20 cellular contexts compared by ENCODE assay signal in the genomic region with DNA sequence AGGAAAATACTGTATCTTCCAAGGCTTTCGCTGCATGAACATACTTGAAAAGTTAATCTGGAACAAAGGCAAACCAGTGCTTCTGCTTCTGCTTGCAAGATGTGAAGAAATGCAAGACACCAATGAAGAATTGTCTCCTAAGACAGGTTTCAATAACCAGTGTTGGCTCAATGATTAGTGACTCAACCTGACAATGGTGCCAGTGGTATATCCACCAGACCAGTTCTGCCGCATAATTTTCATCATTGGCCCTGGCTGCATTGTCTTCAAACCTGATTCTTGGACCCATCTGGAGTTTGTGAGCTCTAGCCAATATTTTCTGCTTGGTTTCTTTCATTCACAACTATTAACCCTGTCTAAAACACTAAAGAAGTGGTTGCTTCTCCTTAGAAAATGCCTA. TPM values are rescaled to one million over a fixed set of nuclear protein-coding genes. Genes with fewer than 3 reads are reported as not detected.
A peak's percentile ranks its signal among the peaks of the same experiment; 100 is the strongest.
DNase-seq lines count a peak whose midpoint lies in the region; ATAC-seq, FAIRE-seq and TF ChIP-seq lines count a peak whose summit lies in the region.
"Had no signal": no experiment of that assay in that cellular context is flagged by ENCODE, and none has a peak within 500 bp of the region (broad histone marks: within the 10 kb centered on the region; RNA-seq: fewer than 3 reads in every experiment).

No MANE protein-coding gene starts in this region.

- H3K9me3 ChIP-seq in Loucy (ENCODE audit: insufficient read depth, low read depth, low read length) (no peaks in the 10 kb centered on the region), keratinocyte (ENCODE audit: control insufficient read depth, low read depth, low read length) (no peaks in the 10 kb centered on the region), BE2C (no peaks in the 10 kb centered on the region)
- H3K9me3 ChIP-seq: Caco-2 had no signal

- H3K27me3 ChIP-seq in Loucy (ENCODE audit: insufficient read depth, low read length, poor library complexity, severe bottlenecking) (no peaks in the 10 kb centered on the region), bronchial epithelial cell (ENCODE audit: control insufficient read depth, insufficient read depth, low read length) (no peaks in the 10 kb centered on the region), keratinocyte (ENCODE audit: control insufficient read depth, extremely low read depth, insufficient read depth, low read length) (no peaks in the 10 kb centered on the region), BE2C (no peaks in the 10 kb centered on the region)

- H3K9me2 ChIP-seq in Loucy (replicated peaks; ENCODE audit: low read depth, low read length): no peaks in the 10 kb centered on the region

- H3K4me3 ChIP-seq in Loucy (ENCODE audit: low read length, poor library complexity, severe bottlenecking) (no peak overlapping the region), bronchial epithelial cell (ENCODE audit: low read depth, low read length) (no peak overlapping the region), keratinocyte (ENCODE audit: control insufficient read depth in 2 of 3, extremely low read depth in 1 of 3, insufficient read depth in 2 of 3, low read depth in 1 of 3, low read length in 3 of 3) (no peak overlapping the region), BE2C (ENCODE audit: low read depth, low read length) (no peak overlapping the region)
- H3K4me3 ChIP-seq: GM23248, K562 had no signal

- no peaks in the 10 kb centered on the region for H3K9me1 ChIP-seq in keratinocyte (ENCODE audit: control insufficient read depth, extremely low read depth, insufficient read depth, low read length)

- H3K79me2 ChIP-seq in Loucy (ENCODE audit: insufficient read depth, low read length): no peaks in the 10 kb centered on the region
- no peaks in the 10 kb centered on the region for H3K79me2 ChIP-seq in keratinocyte (ENCODE audit: control insufficient read depth, insufficient read depth, low read length)

- 0 out of 2 replicates have a peak overlapping the region, but pooled peaks have one; percentile 13 for H2AFZ ChIP-seq in Loucy (ENCODE audit: low read length)
- H2AFZ ChIP-seq in keratinocyte (ENCODE audit: control insufficient read depth, low read length): no peak overlapping the region
- H2AFZ ChIP-seq: GM23248 had no signal

- H4K20me1 ChIP-seq in Loucy (ENCODE audit: insufficient read depth, low read length, poor library complexity, severe bottlenecking) (no peaks in the 10 kb centered on the region), keratinocyte (ENCODE audit: control insufficient read depth, extremely low read depth, insufficient read depth, low read length) (no peaks in the 10 kb centered on the region)

- peak; percentile 97 for FAIRE-seq in bronchial epithelial cell (lab: Jason Lieb, UNC)
- peak; percentile 74 for FAIRE-seq in keratinocyte (lab: Jason Lieb, UNC)
- FAIRE-seq: A204.1, D721Med, G401.6, GM12891, K562 had no signal

- TF ChIP-seq CTCF in Loucy (conservative IDR thresholded peaks at IDR 0.05; ENCODE audit: low read length): no peak
- TF ChIP-seq CTCF in bronchial epithelial cell (IDR thresholded peaks at IDR 0.05; ENCODE audit: insufficient read depth, low read length, severe bottlenecking): no peak
- no peak for TF ChIP-seq CTCF in keratinocyte (optimal IDR thresholded peaks at IDR 0.05 in 1 of 3, IDR thresholded peaks at IDR 0.05 in 1 of 3, conservative IDR thresholded peaks at IDR 0.05 in 1 of 3; ENCODE audit: extremely low read depth in 1 of 3, insufficient read depth in 2 of 3, low read length in 3 of 3)
- no peak for TF ChIP-seq CTCF in BE2C (IDR thresholded peaks at IDR 0.05; ENCODE audit: low read depth, low read length)

- no peak overlapping the region for H3K4me2 ChIP-seq in Loucy (ENCODE audit: low read depth, low read length, poor library complexity, severe bottlenecking)
- no peak overlapping the region for H3K4me2 ChIP-seq in keratinocyte (ENCODE audit: control insufficient read depth, extremely low read depth, insufficient read depth, low read depth, low read length)

- peak; percentile 58 for DNase-seq in bronchial epithelial cell (ENCODE audit: low read depth)
- DNase-seq in keratinocyte (ENCODE audit: low read depth, low spot score): no peak
- DNase-seq in NCI-H2196 treated with DMSO at 0.1 percent for 48 hours (lab: John Stamatoyannopoulos, UW; ENCODE audit: unreplicated experiment): no peak
- no peak for DNase-seq in T-helper 9 cell
- DNase-seq in BE2C: no peak
- DNase-seq: ACHN; Caco-2; CD4-positive, alpha-beta T cell; GM23248; HCEC 1CT had no signal

- dilution Hi-C loops in keratinocyte (cut with MboI; ENCODE audit: extremely low pct_ligation_motif_present, low sequenced_read_pairs): no loop called here

- no peak for ATAC-seq in HG03139 (IDR thresholded peaks at IDR 0.05; ENCODE audit: unreplicated experiment)
- ATAC-seq: K562 had no signal

- H3K9ac ChIP-seq in Loucy (ENCODE audit: low read depth, low read length, poor library complexity, severe bottlenecking) (no peak overlapping the region), keratinocyte (ENCODE audit: control insufficient read depth, extremely low read depth, insufficient read depth, low read length) (no peak overlapping the region)
- H3K9ac ChIP-seq: GM23248 had no signal

- no peaks in the 10 kb centered on the region for H3K4me1 ChIP-seq in Loucy (ENCODE audit: insufficient read depth, low read length, poor library complexity, severe bottlenecking)
- H3K4me1 ChIP-seq in keratinocyte (ENCODE audit: control insufficient read depth, extremely low read depth, insufficient read depth, low read length): no peaks in the 10 kb centered on the region
- H3K4me1 ChIP-seq in BE2C: no peaks in the 10 kb centered on the region
- H3K4me1 ChIP-seq: Caco-2 had no signal

- H3F3A ChIP-seq in Loucy (ENCODE audit: low read depth): no peaks in the 10 kb centered on the region

- H3K36me3 ChIP-seq in Loucy (ENCODE audit: insufficient read depth, low read length): no peaks in the 10 kb centered on the region
- no peaks in the 10 kb centered on the region for H3K36me3 ChIP-seq in bronchial epithelial cell (ENCODE audit: control insufficient read depth, insufficient read depth, low read length)
- H3K36me3 ChIP-seq in keratinocyte (ENCODE audit: control insufficient read depth in 2 of 2, extremely low read depth in 1 of 2, insufficient read depth in 2 of 2, low read length in 2 of 2): no peaks in the 10 kb centered on the region
- H3K36me3 ChIP-seq in BE2C: no peaks in the 10 kb centered on the region

- no peak overlapping the region for H3K27ac ChIP-seq in keratinocyte (ENCODE audit: control insufficient read depth, insufficient read depth, low read length)
- H3K27ac ChIP-seq: C4-2B, GM23248 had no signal

RNA-seq across cellular contexts. Expression of a gene that starts 13.6 kb away (rescaled TPM):
- total RNA-seq in bronchial epithelial cell: 1.7 and 2.6 TPM in 2 replicates
- polyA plus RNA-seq in keratinocyte: 3.1 to 9.0 TPM (median 5.4 TPM) in 3 replicates
- polyA plus RNA-seq in keratinocyte (2011; ENCODE audit: low read depth): 1.8 TPM
- 3.1 and 5.4 TPM in 2 replicates for polyA plus RNA-seq in keratinocyte (2011; cell fraction: cytosol; rRNA removed)
- polyA plus RNA-seq in keratinocyte (2011; cell fraction: nucleus; rRNA removed): 3.3 and 3.7 TPM in 2 replicates
- 1.7 and 4.4 TPM in 2 replicates for polyA plus RNA-seq in keratinocyte (2012; ENCODE audit: low replicate concordance)
- 1.3 to 4.3 TPM (median 1.6 TPM) in 3 replicates for polyA minus RNA-seq in keratinocyte
- 3.5 TPM for polyA minus RNA-seq in keratinocyte (2011; cell fraction: cytosol; rRNA and poly(A)+ RNA removed)
- polyA minus RNA-seq in keratinocyte (2011; cell fraction: nucleus; rRNA and poly(A)+ RNA removed): 2.0 TPM in 2 replicates
- 14.7 TPM for polyA plus RNA-seq in BE2C (2012; ENCODE audit: insufficient read depth, insufficient read length, low read depth)
- polyA plus RNA-seq: K562 had no signal

RNA-seq across cellular contexts. Expression of a gene that starts 14.8 kb away (rescaled TPM):
- 5.3 and 17.7 TPM in 2 replicates for total RNA-seq in bronchial epithelial cell
- 1.6 to 5.2 TPM (median 4.4 TPM) in 3 replicates for polyA plus RNA-seq in keratinocyte
- 29.6 TPM for polyA plus RNA-seq in keratinocyte (2011; ENCODE audit: low read depth)
- polyA plus RNA-seq in keratinocyte (2011; cell fraction: cytosol; rRNA removed): 1.7 and 3.7 TPM in 2 replicates
- 2.7 and 4.9 TPM in 2 replicates for polyA plus RNA-seq in keratinocyte (2011; cell fraction: nucleus; rRNA removed)
- polyA plus RNA-seq in keratinocyte (2012; ENCODE audit: low replicate concordance): 1.3 and 39.8 TPM in 2 replicates
- polyA minus RNA-seq in keratinocyte: 0.39 to 2.2 TPM (median 0.86 TPM) in 3 replicates
- polyA minus RNA-seq in keratinocyte (2011; cell fraction: cytosol; rRNA and poly(A)+ RNA removed): 1.2 TPM
- 1.4 and 2.5 TPM in 2 replicates for polyA minus RNA-seq in keratinocyte (2011; cell fraction: nucleus; rRNA and poly(A)+ RNA removed)
- not detected for polyA plus RNA-seq in BE2C (2012; ENCODE audit: insufficient read depth, insufficient read length, low read depth)
- total RNA-seq: Caco-2; CD4-positive, alpha-beta T cell; H4; K562 had no signal
- polyA plus RNA-seq: BJ, GM23248, K562 had no signal
